In genomic region chr2:232436381-232437129, GRCh38 we compare ENCODE assay signal across 17 cellular contexts. TPM values are rescaled to one million over a fixed set of nuclear protein-coding genes. Genes with fewer than 3 reads are reported as not detected.
"Had no signal": no experiment of that assay in that cellular context is flagged by ENCODE, and none has a peak within 500 bp of the region (broad histone marks: within the 10 kb centered on the region; RNA-seq: fewer than 3 reads in every experiment).

No MANE protein-coding gene starts in this region.

- H3K36me3 ChIP-seq: ascending aorta, esophagus squamous epithelium, left lung, upper lobe of left lung had no signal

- H3K27ac Mint-ChIP-seq: nephron progenitor cell; stimulated activated naive CD8-positive, alpha-beta T cell treated with anti-CD3 and anti-CD28 coated beads, Interleukin-15, Interleukin-2, amounts not matched to agents 100 ng/mL and 50 ng/mL, for 24 hours; T-helper 2 cell treated with Interferon-gamma antibody and Interleukin-4, amounts not matched to agents 5 μg/mL and 100 μg/mL, for 36 hours had no signal

- H3K4me3 Mint-ChIP-seq: nephron progenitor cell; stimulated activated naive CD8-positive, alpha-beta T cell treated with anti-CD3 and anti-CD28 coated beads, Interleukin-15, Interleukin-2, amounts not matched to agents 100 ng/mL and 50 ng/mL, for 24 hours; T-helper 2 cell treated with Interferon-gamma antibody and Interleukin-4, amounts not matched to agents 5 μg/mL and 100 μg/mL, for 36 hours had no signal

- H3K9me3 ChIP-seq: ascending aorta, esophagus squamous epithelium, left lung, upper lobe of left lung had no signal

- DNase-seq: activated CD4-positive, alpha-beta T cell treated with anti-CD3 and anti-CD28 coated beads for 1 hour; activated CD4-positive, alpha-beta T cell treated with anti-CD3 and anti-CD28 coated beads, Interleukin-2, amount 50 U/mL, for 48 hours; esophagus squamous epithelium; foreskin fibroblast; glutamatergic neuron; mesenchymal stem cell; nephron progenitor cell; stimulated activated CD4-positive, alpha-beta T cell treated with anti-CD3 and anti-CD28 coated beads, Interleukin-4, amount 100 ng/mL, for 1 hour; stimulated activated CD8-positive, alpha-beta memory T cell treated with anti-CD3 and anti-CD28 coated beads, Interleukin-4, amount 100 ng/mL, for 48 hours had no signal

- H3K27me3 ChIP-seq: ascending aorta, upper lobe of left lung had no signal

- H3K4me3 ChIP-seq: ascending aorta, esophagus squamous epithelium, left lung, upper lobe of left lung had no signal

- H3K9me3 Mint-ChIP-seq: nephron progenitor cell; stimulated activated naive CD8-positive, alpha-beta T cell treated with anti-CD3 and anti-CD28 coated beads, Interleukin-15, Interleukin-2, amounts not matched to agents 100 ng/mL and 50 ng/mL, for 24 hours; T-helper 2 cell treated with Interferon-gamma antibody and Interleukin-4, amounts not matched to agents 5 μg/mL and 100 μg/mL, for 36 hours had no signal

- H3K27me3 Mint-ChIP-seq: stimulated activated naive CD8-positive, alpha-beta T cell treated with anti-CD3 and anti-CD28 coated beads, Interleukin-15, Interleukin-2, amounts not matched to agents 100 ng/mL and 50 ng/mL, for 24 hours had no signal

- ATAC-seq: left lung had no signal

- H3K4me1 ChIP-seq: ascending aorta had no signal

- H3K27ac ChIP-seq: ascending aorta, esophagus squamous epithelium, left lung, upper lobe of left lung had no signal

RNA-seq across cellular contexts. Expression of gene ALPI, which starts 19.4 kb away (rescaled TPM):
- total RNA-seq: ascending aorta, bronchial epithelial cell, esophagus squamous epithelium, left lung, osteocyte, temporal lobe, upper lobe of left lung had no signal

RNA-seq across cellular contexts. Expression of gene ALPG, which starts 29.9 kb away (rescaled TPM):
- total RNA-seq: ascending aorta, bronchial epithelial cell, esophagus squamous epithelium, osteocyte, temporal lobe had no signal

RNA-seq across cellular contexts. Expression of gene ECEL1, which starts 51.1 kb away (rescaled TPM):
- total RNA-seq: bronchial epithelial cell had no signal

RNA-seq across cellular contexts. Expression of gene ALPP, which starts 58.0 kb away (rescaled TPM):
- total RNA-seq: ascending aorta, bronchial epithelial cell, esophagus squamous epithelium, osteocyte, temporal lobe had no signal
